8 cellular contexts compared by ENCODE assay signal in the genomic region with DNA sequence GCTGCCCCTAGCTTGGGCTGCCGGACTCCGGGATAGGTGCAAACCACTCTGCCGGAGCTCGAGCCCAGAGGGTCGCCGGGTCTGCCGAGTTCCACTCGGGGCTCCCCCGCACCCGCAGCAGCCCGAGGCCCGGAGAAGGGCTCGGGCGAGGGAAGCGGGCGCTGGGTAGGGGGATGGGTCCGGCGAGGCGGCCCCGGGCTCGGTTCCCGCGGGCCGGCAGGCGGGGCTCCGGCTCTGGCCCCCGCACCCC. TPM values are rescaled to one million over a fixed set of nuclear protein-coding genes. Genes with fewer than 3 reads are reported as not detected.
DNase-seq lines count a peak whose midpoint lies in the region; ATAC-seq and TF ChIP-seq lines count a peak whose summit lies in the region.

No MANE protein-coding gene starts in this region.

- H3K4me3 ChIP-seq in GM23248, result peak overlapping the region; percentile 90

- H3K9ac ChIP-seq in GM23248, result peak overlapping the region; percentile 98

- no peaks in the 10 kb centered on the region for H3K9me2 ChIP-seq in GM23248 (ENCODE audit: insufficient read depth)

- no peaks in the 10 kb centered on the region for H3K9me3 Mint-ChIP-seq in dendritic cell treated with granulocyte-macrophage colony-stimulating factor and Interleukin-4, amounts not matched to agents 40 ng/mL and 50 ng/mL, for 4 days
- H3K9me3 Mint-ChIP-seq in natural killer cell treated with Interleukin-12 subunit alpha and Interleukin-12 subunit beta and Interleukin-15 and Interleukin-18, amount 100 ng/mL, for 72 hours, result no peaks in the 10 kb centered on the region

- no peaks in the 10 kb centered on the region for H3K9me3 ChIP-seq in GM23248 (ENCODE audit: low read depth)

- peak overlapping the region; percentile 89 for H3K4me3 Mint-ChIP-seq in dendritic cell treated with granulocyte-macrophage colony-stimulating factor and Interleukin-4, amounts not matched to agents 40 ng/mL and 50 ng/mL, for 4 days
- peak overlapping the region; percentile 74 for H3K4me3 Mint-ChIP-seq in natural killer cell treated with Interleukin-12 subunit alpha and Interleukin-12 subunit beta and Interleukin-15 and Interleukin-18, amount 100 ng/mL, for 72 hours

- no peak for TF ChIP-seq POLR2A in GM18505 (IDR thresholded peaks at IDR 0.05; ENCODE audit: borderline replicate concordance, extremely low read depth, insufficient read depth, insufficient read length)

- H3K4me1 Mint-ChIP-seq in dendritic cell treated with granulocyte-macrophage colony-stimulating factor and Interleukin-4, amounts not matched to agents 40 ng/mL and 50 ng/mL, for 4 days (ENCODE audit: low read depth), result peaks cover 21% of the 10 kb centered on the region
- peaks cover 27 to 33% of the 10 kb centered on the region in 2 donors for H3K4me1 Mint-ChIP-seq in natural killer cell treated with Interleukin-12 subunit alpha and Interleukin-12 subunit beta and Interleukin-15 and Interleukin-18, amount 100 ng/mL, for 72 hours (ENCODE audit: low read depth in 2 of 2)

- H3K4me1 ChIP-seq in GM23248 (ENCODE audit: insufficient read depth), result peaks cover 33% of the 10 kb centered on the region

- no peaks in the 10 kb centered on the region; the same call in 1 of the 2 replicates for H3K36me3 ChIP-seq in GM23248 (ENCODE audit: low read depth)

- peak overlapping the region; percentile 95 for H3K4me2 ChIP-seq in GM23248 (ENCODE audit: unreplicated experiment)

- no peak for DNase-seq in GM23248
- DNase-seq in LoVo (ENCODE audit: low spot score), result peak; percentile 11
- DNase-seq in natural killer cell treated with Interleukin-12 subunit alpha and Interleukin-12 subunit beta and Interleukin-15 and Interleukin-18, amount 100 ng/mL, for 72 hours (ENCODE audit: low spot score), result no peak
- DNase-seq in T-helper 9 cell, result no peak
- DNase-seq in NCI-H2107 treated with DMSO at 0.1 percent for 48 hours (lab: John Stamatoyannopoulos, UW; ENCODE audit: unreplicated experiment), result no peak
- DNase-seq in NCI-H226, result no peak

- 0 to 2% methylated on average over 2 to 13 of the region's 27 CpGs for WGBS in GM23248 (ENCODE audit: low coverage in 1 of 2, low lambda C conversion rate in 2 of 2, missing lambda C conversion rate in 2 of 2), 2 experiments

- peaks cover 21% of the 10 kb centered on the region for H3K36me3 Mint-ChIP-seq in dendritic cell treated with granulocyte-macrophage colony-stimulating factor and Interleukin-4, amounts not matched to agents 40 ng/mL and 50 ng/mL, for 4 days (ENCODE audit: low read depth)
- no peaks in the 10 kb centered on the region for H3K36me3 Mint-ChIP-seq in natural killer cell treated with Interleukin-12 subunit alpha and Interleukin-12 subunit beta and Interleukin-15 and Interleukin-18, amount 100 ng/mL, for 72 hours

- in situ Hi-C loops in GM23248 (cut with MboI), result no loop called here

- no peaks in the 10 kb centered on the region for H3K27me3 ChIP-seq in GM23248 (replicated peaks; ENCODE audit: insufficient read depth)

- H3F3A ChIP-seq in GM23248 (ENCODE audit: insufficient read depth), result peaks cover 17% of the 10 kb centered on the region; the same call in 1 of the 2 replicates

- peak overlapping the region; percentile 93 for H3K27ac Mint-ChIP-seq in dendritic cell treated with granulocyte-macrophage colony-stimulating factor and Interleukin-4, amounts not matched to agents 40 ng/mL and 50 ng/mL, for 4 days
- H3K27ac Mint-ChIP-seq in natural killer cell treated with Interleukin-12 subunit alpha and Interleukin-12 subunit beta and Interleukin-15 and Interleukin-18, amount 100 ng/mL, for 72 hours, result peak overlapping the region; percentile 83 to 96

- H3K79me2 ChIP-seq in GM23248 (ENCODE audit: insufficient read depth), result peaks cover 53% of the 10 kb centered on the region

- intact Hi-C loops in dendritic cell treated with granulocyte-macrophage colony-stimulating factor and Interleukin-4, amounts not matched to agents 40 ng/mL and 50 ng/mL, for 4 days (cut with micrococcal nuclease), result no loop called here

- no peaks in the 10 kb centered on the region; the same call in 1 of the 2 replicates for H4K20me1 ChIP-seq in GM23248 (ENCODE audit: insufficient read depth)

- ATAC-seq in GM18505 (IDR thresholded peaks at IDR 0.05; ENCODE audit: unreplicated experiment), result peak; percentile 33
- peak; percentile 66 to 68 for ATAC-seq in natural killer cell treated with Interleukin-12 subunit alpha and Interleukin-12 subunit beta and Interleukin-15 and Interleukin-18, amount 100 ng/mL, for 72 hours

- H3K27ac ChIP-seq in GM23248, result peak overlapping the region; percentile 97

- H2AFZ ChIP-seq in GM23248, result peak overlapping the region; percentile 67

- no peaks in the 10 kb centered on the region for H3K27me3 Mint-ChIP-seq in dendritic cell treated with granulocyte-macrophage colony-stimulating factor and Interleukin-4, amounts not matched to agents 40 ng/mL and 50 ng/mL, for 4 days
- H3K27me3 Mint-ChIP-seq in natural killer cell treated with Interleukin-12 subunit alpha and Interleukin-12 subunit beta and Interleukin-15 and Interleukin-18, amount 100 ng/mL, for 72 hours, result peaks cover 0 to 7% of the 10 kb centered on the region in 2 donors

RNA-seq across cellular contexts. Expression of a gene that starts 0.5 kb away (rescaled TPM):
- 12.5 and 17.2 TPM in 2 replicates for total RNA-seq in GM23248 (2014; rRNA removed; shearing (Covaris generic))
- 5.2 and 5.7 TPM in 2 replicates for polyA plus RNA-seq in GM23248 (2016; fragmentation: Nextera tagmentation; extraction: Ambion mirVana)
- total RNA-seq in natural killer cell treated with Interleukin-12 subunit alpha and Interleukin-12 subunit beta and Interleukin-15 and Interleukin-18, amount 100 ng/mL, for 72 hours, result 10 to 100 TPM; 42.7 to 51.0 TPM
